Comparison of ENCODE assay signal across 30 cellular contexts in genomic region chr15:28023933-28024888, GRCh38.
"Had no signal": no experiment of that assay in that cellular context is flagged by ENCODE, and none has a peak within 500 bp of the region (broad histone marks: within the 10 kb centered on the region; RNA-seq: fewer than 3 reads in every experiment).

No MANE protein-coding gene starts in this region.

- DNase-seq: activated CD4-positive, alpha-beta T cell treated with anti-CD3 and anti-CD28 coated beads for 48 hours; activated CD4-positive, alpha-beta T cell treated with anti-CD3 and anti-CD28 coated beads, Interleukin-2, amount 50 U/mL, for 48 hours; activated CD8-positive, alpha-beta memory T cell treated with anti-CD3 and anti-CD28 coated beads, Interleukin-2, amount 50 U/mL, for 4 hours; activated effector memory CD4-positive, alpha-beta T cell treated with anti-CD3 and anti-CD28 coated beads, Interleukin-2, amount 50 U/mL, for 16 hours; activated naive CD4-positive, alpha-beta T cell treated with anti-CD3 and anti-CD28 coated beads, Interleukin-2, amount 10 ng/mL, durations not matched to agents 7 days and 5 days; activated T-cell treated with anti-CD3 and anti-CD28 coated beads, Interleukin-2, amount 50 U/mL, for 1 hour; effector CD8-positive, alpha-beta T cell; heart left ventricle; hypothalamus; left lung; mesendoderm; mucosa of descending colon; pancreas; psoas muscle; sigmoid colon; small intestine; stimulated activated CD4-positive, alpha-beta T cell treated with anti-CD3 and anti-CD28 coated beads, Interleukin-4, amount 100 ng/mL, for 4 hours; stimulated activated CD8-positive, alpha-beta memory T cell treated with anti-CD3 and anti-CD28 coated beads, Interleukin-4, amount 100 ng/mL, for 48 hours; stimulated activated naive B cell treated with anti-CD40 and anti-IgM and Interleukin-4, amounts not matched to agents 10 μg/mL and 1 μg/mL and 100 μg/mL, for 72 hours; stomach; T-helper 1 cell; tibial artery had no signal

- H3K4me1 ChIP-seq: gastroesophageal sphincter, heart left ventricle, left lung, pancreas, psoas muscle, sigmoid colon, stomach had no signal

- H3K9me3 ChIP-seq: gastroesophageal sphincter, heart left ventricle, left lung, mucosa of descending colon, pancreas, psoas muscle, sigmoid colon, stomach, tibial artery had no signal

- H3K27ac ChIP-seq: gastroesophageal sphincter, heart left ventricle, left lung, pancreas, psoas muscle, sigmoid colon, stomach, tibial artery, VCaP had no signal

- H3K36me3 Mint-ChIP-seq: activated naive CD4-positive, alpha-beta T cell treated with anti-CD3 and anti-CD28 coated beads, Interleukin-2, amount 10 ng/mL, durations not matched to agents 7 days and 5 days; stimulated activated naive B cell treated with anti-CD40 and anti-IgM and Interleukin-4, amounts not matched to agents 10 μg/mL and 1 μg/mL and 100 μg/mL, for 72 hours had no signal

- ATAC-seq: gastroesophageal sphincter, heart left ventricle, left lung, mucosa of descending colon, pancreas, psoas muscle had no signal

- H3K4me3 ChIP-seq: gastroesophageal sphincter, heart left ventricle, left lung, lung, mucosa of descending colon, pancreas, psoas muscle, sigmoid colon, stomach, tibial artery had no signal

- H3K9me3 Mint-ChIP-seq: activated naive CD4-positive, alpha-beta T cell treated with anti-CD3 and anti-CD28 coated beads, Interleukin-2, amount 10 ng/mL, durations not matched to agents 7 days and 5 days; activated T-helper 1 cell treated with anti-CD3 and anti-CD28 coated beads, Interleukin-12 subunit alpha, Interleukin-12 subunit beta, Interleukin-2, Interleukin-4 antibody, amounts not matched to agents 30 ng/mL and 10 ng/mL and 1 ng/mL, durations not matched to agents 14 hours and 24 hours and 36 hours; central memory CD8-positive, alpha-beta T cell; nephron; stimulated activated naive B cell treated with anti-CD40 and anti-IgM and Interleukin-4, amounts not matched to agents 10 μg/mL and 1 μg/mL and 100 μg/mL, for 72 hours; T-helper 2 cell treated with Interferon-gamma antibody and Interleukin-4, amounts not matched to agents 5 μg/mL and 100 μg/mL, for 36 hours had no signal

- FAIRE-seq: pancreas, small intestine, TTC549 had no signal

- H3K4me1 Mint-ChIP-seq: activated naive CD4-positive, alpha-beta T cell treated with anti-CD3 and anti-CD28 coated beads, Interleukin-2, amount 10 ng/mL, durations not matched to agents 7 days and 5 days; central memory CD8-positive, alpha-beta T cell had no signal

- H3K27me3 Mint-ChIP-seq: activated naive CD4-positive, alpha-beta T cell treated with anti-CD3 and anti-CD28 coated beads, Interleukin-2, amount 10 ng/mL, durations not matched to agents 7 days and 5 days; central memory CD8-positive, alpha-beta T cell had no signal

- H3K36me3 ChIP-seq: gastroesophageal sphincter, heart left ventricle, left lung, pancreas, sigmoid colon, stomach had no signal

- H3K27me3 ChIP-seq: gastroesophageal sphincter, heart left ventricle, left lung, pancreas, sigmoid colon, stomach, tibial artery had no signal

- H3K27ac Mint-ChIP-seq: activated naive CD4-positive, alpha-beta T cell treated with anti-CD3 and anti-CD28 coated beads, Interleukin-2, amount 10 ng/mL, durations not matched to agents 7 days and 5 days; activated T-helper 1 cell treated with anti-CD3 and anti-CD28 coated beads, Interleukin-12 subunit alpha, Interleukin-12 subunit beta, Interleukin-2, Interleukin-4 antibody, amounts not matched to agents 30 ng/mL and 10 ng/mL and 1 ng/mL, durations not matched to agents 14 hours and 24 hours and 36 hours; nephron; stimulated activated naive B cell treated with anti-CD40 and anti-IgM and Interleukin-4, amounts not matched to agents 10 μg/mL and 1 μg/mL and 100 μg/mL, for 72 hours; T-helper 2 cell treated with Interferon-gamma antibody and Interleukin-4, amounts not matched to agents 5 μg/mL and 100 μg/mL, for 36 hours had no signal

- H3K4me3 Mint-ChIP-seq: activated naive CD4-positive, alpha-beta T cell treated with anti-CD3 and anti-CD28 coated beads, Interleukin-2, amount 10 ng/mL, durations not matched to agents 7 days and 5 days; activated T-helper 1 cell treated with anti-CD3 and anti-CD28 coated beads, Interleukin-12 subunit alpha, Interleukin-12 subunit beta, Interleukin-2, Interleukin-4 antibody, amounts not matched to agents 30 ng/mL and 10 ng/mL and 1 ng/mL, durations not matched to agents 14 hours and 24 hours and 36 hours; central memory CD8-positive, alpha-beta T cell; nephron; stimulated activated naive B cell treated with anti-CD40 and anti-IgM and Interleukin-4, amounts not matched to agents 10 μg/mL and 1 μg/mL and 100 μg/mL, for 72 hours; T-helper 2 cell treated with Interferon-gamma antibody and Interleukin-4, amounts not matched to agents 5 μg/mL and 100 μg/mL, for 36 hours had no signal
